In genomic region chr9:694499-695154, GRCh38 we compare ENCODE assay signal across 8 cellular contexts.
DNase-seq lines count a peak whose midpoint lies in the region; ATAC-seq, FAIRE-seq and TF ChIP-seq lines count a peak whose summit lies in the region.

No MANE protein-coding gene starts in this region.

- peak overlapping the region; percentile 63 for H3K4me3 Mint-ChIP-seq in MCF 10A (ENCODE audit: unreplicated experiment)
- no peak overlapping the region for H3K4me3 Mint-ChIP-seq in stimulated activated memory B cell treated with anti-CD40 and anti-IgM and Interleukin-4, amounts not matched to agents 10 μg/mL and 1 μg/mL and 100 μg/mL, for 72 hours

- 70 to 82% methylated on average over 8 of the region's 8 CpGs for WGBS in sigmoid colon, 2 donors

- H3K9ac ChIP-seq in kidney (ENCODE audit: low read length in 2 of 2) = peak overlapping the region; percentile 61 to 68

- BruUV-seq in MCF 10A (replicated peaks; lab: Mats Ljungman, UMichigan) = no TSS peak

- peaks cover 34% of the 10 kb centered on the region for H3K36me3 Mint-ChIP-seq in MCF 10A (ENCODE audit: insufficient read depth, unreplicated experiment)
- no peaks in the 10 kb centered on the region for H3K36me3 Mint-ChIP-seq in stimulated activated memory B cell treated with anti-CD40 and anti-IgM and Interleukin-4, amounts not matched to agents 10 μg/mL and 1 μg/mL and 100 μg/mL, for 72 hours

- no peaks in the 10 kb centered on the region for H3K27me3 ChIP-seq in sigmoid colon

- no peak for ATAC-seq in stimulated activated memory B cell treated with anti-CD40 and anti-IgM and Interleukin-4, amounts not matched to agents 10 μg/mL and 1 μg/mL and 100 μg/mL, for 72 hours

- peak; percentile 33 to 91 (median 81) for TF ChIP-seq EP300 in sigmoid colon (IDR thresholded peaks at IDR 0.05)

- CTCF ChIA-PET in MCF 10A (lab: Yijun Ruan, JAX) = interaction anchor here (0.5 to 1.7 kb wide), 8 partner anchors 10 to 81 kb away, joined by 3 to 8 read pairs (median 4); no protein-coding TSS in a partner anchor

- H3K9me3 ChIP-seq in kidney (ENCODE audit: control insufficient read depth in 1 of 2, low read length in 2 of 2) (no peaks in the 10 kb centered on the region), sigmoid colon (no peaks in the 10 kb centered on the region)

- peak overlapping the region; percentile 75 for H3K27ac Mint-ChIP-seq in MCF 10A (ENCODE audit: low read depth, unreplicated experiment)
- no peak overlapping the region for H3K27ac Mint-ChIP-seq in stimulated activated memory B cell treated with anti-CD40 and anti-IgM and Interleukin-4, amounts not matched to agents 10 μg/mL and 1 μg/mL and 100 μg/mL, for 72 hours

- H3K27ac ChIP-seq in kidney (ENCODE audit: low read depth in 2 of 2, low read length in 2 of 2) (peak overlapping the region; percentile 37 to 71), sigmoid colon (peak overlapping the region; percentile 80 to 96 (median 91))

- no peak for TF ChIP-seq POLR2A in sigmoid colon (IDR thresholded peaks at IDR 0.05)

- no peaks in the 10 kb centered on the region for H3K27me3 Mint-ChIP-seq in MCF 10A (ENCODE audit: insufficient read depth, unreplicated experiment)
- H3K27me3 Mint-ChIP-seq in stimulated activated memory B cell treated with anti-CD40 and anti-IgM and Interleukin-4, amounts not matched to agents 10 μg/mL and 1 μg/mL and 100 μg/mL, for 72 hours = no peaks in the 10 kb centered on the region

- DNase-seq in GM04504 (ENCODE audit: low read depth) = peak; percentile 80
- peak; percentile 94 for DNase-seq in MCF 10A (ENCODE audit: unreplicated experiment)
- DNase-seq in kidney = no peak
- DNase-seq in sigmoid colon = no peak
- DNase-seq in hepatic stellate cell (ENCODE audit: low spot score) = no peak
- DNase-seq in stimulated activated naive CD4-positive, alpha-beta T cell (lab: John Stamatoyannopoulos, UW) = no peak
- DNase-seq in GM13976 (ENCODE audit: low spot score) = no peak

- peaks cover 61% of the 10 kb centered on the region for H3K4me1 Mint-ChIP-seq in MCF 10A (ENCODE audit: insufficient read depth, unreplicated experiment)
- no peaks in the 10 kb centered on the region for H3K4me1 Mint-ChIP-seq in stimulated activated memory B cell treated with anti-CD40 and anti-IgM and Interleukin-4, amounts not matched to agents 10 μg/mL and 1 μg/mL and 100 μg/mL, for 72 hours

- H3K9me3 Mint-ChIP-seq in MCF 10A (ENCODE audit: unreplicated experiment) = no peaks in the 10 kb centered on the region
- H3K9me3 Mint-ChIP-seq in stimulated activated memory B cell treated with anti-CD40 and anti-IgM and Interleukin-4, amounts not matched to agents 10 μg/mL and 1 μg/mL and 100 μg/mL, for 72 hours = no peaks in the 10 kb centered on the region

- in situ Hi-C loops in GM13976 (cut with MboI; ENCODE audit: low sequenced_read_pairs, unreplicated experiment) = no loop called here

- TF ChIP-seq CTCF in MCF 10A (IDR thresholded peaks at IDR 0.05; ENCODE audit: unreplicated experiment) = no peak
- TF ChIP-seq CTCF in kidney (IDR thresholded peaks at IDR 0.05; ENCODE audit: borderline replicate concordance, extremely low read depth, insufficient read depth) = no peak
- TF ChIP-seq CTCF in sigmoid colon (IDR thresholded peaks at IDR 0.05) = no peak
- no peak for TF ChIP-seq CTCF in GM13976 (IDR thresholded peaks at IDR 0.05; ENCODE audit: borderline replicate concordance, control extremely low read depth, extremely low read depth, insufficient read depth, missing control alignments)

- H3K4me1 ChIP-seq in kidney (ENCODE audit: control insufficient read depth in 1 of 2, insufficient read depth in 1 of 2, low read depth in 1 of 2, low read length in 2 of 2) (peaks cover 27 to 34% of the 10 kb centered on the region in 2 donors), sigmoid colon (peaks cover 0 to 91% (median 79%) of the 10 kb centered on the region in 4 donors)

- intact Hi-C loops in MCF 10A (cut with micrococcal nuclease) = loop anchor here (1.0 to 5.0 kb wide), 2 partner anchors 8 to 82 kb away; no protein-coding TSS in a partner anchor
- intact Hi-C loops in kidney (cut with DNase I) = no loop called here
- intact Hi-C loops in sigmoid colon (cut with DNase I) = loop anchor here (2.0 kb wide), 1 partner anchor 20 kb away; no protein-coding TSS in a partner anchor

- no peaks in the 10 kb centered on the region for H3K36me3 ChIP-seq in kidney (ENCODE audit: control insufficient read depth in 1 of 2, insufficient read depth in 2 of 2, low read length in 2 of 2)
- no peaks in the 10 kb centered on the region for H3K36me3 ChIP-seq in sigmoid colon

- no peak for FAIRE-seq in kidney (lab: Jason Lieb, UNC)

- POLR2A ChIA-PET in MCF 10A (lab: Yijun Ruan, JAX) = interaction anchor here (0.6 to 6.3 kb wide), 21 partner anchors 8 to 247 kb away, joined by 3 to 139 read pairs (median 5); no protein-coding TSS in a partner anchor

- H3K4me3 ChIP-seq in kidney (ENCODE audit: low read length in 2 of 2) (peak overlapping the region; percentile 5 to 27), sigmoid colon (peak overlapping the region; percentile 12 to 41 (median 33))

Comparison
In these comparisons a context has a peak if more than half of its experiments do, and no peak if none do; other contexts are left out.
1. DNase-seq: peak in GM04504 (single experiment) and MCF 10A (single experiment); none in kidney (single experiment), sigmoid colon (single experiment), hepatic stellate cell (single experiment), stimulated activated naive CD4-positive, alpha-beta T cell (0 of 6) and GM13976 (single experiment).